ENCODE assay signal across 1 cellular context in genomic region chr15:79966634-79967330, GRCh38.
TF ChIP-seq lines count a peak whose summit lies in the region.

No MANE protein-coding gene starts in this region.

TF ChIP-seq in HepG2, 621 proteins besides CTCF, POLR2A, EP300 and RAD21:
- TF ChIP-seq U2AF1 (optimal IDR thresholded peaks at IDR 0.05; ENCODE audit: low read depth, low read length): no peak
- no peak for TF ChIP-seq PHF20 (CRISPR knock-in tag; IDR thresholded peaks at IDR 0.05)
- no peak for TF ChIP-seq TEAD2 (CRISPR knock-in tag; IDR thresholded peaks at IDR 0.05)
- TF ChIP-seq ZFP41 (CRISPR knock-in tag; IDR thresholded peaks at IDR 0.05; ENCODE audit: borderline replicate concordance): no peak
- TF ChIP-seq, protein P1, sequence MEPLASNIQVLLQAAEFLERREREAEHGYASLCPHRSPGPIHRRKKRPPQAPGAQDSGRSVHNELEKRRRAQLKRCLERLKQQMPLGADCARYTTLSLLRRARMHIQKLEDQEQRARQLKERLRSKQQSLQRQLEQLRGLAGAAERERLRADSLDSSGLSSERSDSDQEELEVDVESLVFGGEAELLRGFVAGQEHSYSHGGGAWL (CRISPR knock-in tag; IDR thresholded peaks at IDR 0.05): no peak
- TF ChIP-seq CHD2 (IDR thresholded peaks at IDR 0.05; ENCODE audit: low read depth, low read length): no peak
- no peak for TF ChIP-seq RARA (CRISPR knock-in tag; IDR thresholded peaks at IDR 0.05)
- TF ChIP-seq KLF15 (CRISPR knock-in tag; IDR thresholded peaks at IDR 0.05; ENCODE audit: borderline replicate concordance): no peak
- no peak for TF ChIP-seq ZNF619 (CRISPR knock-in tag; IDR thresholded peaks at IDR 0.05)
- no peak for TF ChIP-seq ZNF570 (CRISPR knock-in tag; IDR thresholded peaks at IDR 0.05; ENCODE audit: borderline replicate concordance)
